Comparison of ENCODE assay signal across 1 cellular context in genomic region chr6:4973972-4974885, GRCh38.
TF ChIP-seq lines count a peak whose summit lies in the region.

No MANE protein-coding gene starts in this region.

TF ChIP-seq in GM23338, 12 proteins besides CTCF, POLR2A, EP300 and RAD21 (continued from another document):
- TF ChIP-seq, protein P1, sequence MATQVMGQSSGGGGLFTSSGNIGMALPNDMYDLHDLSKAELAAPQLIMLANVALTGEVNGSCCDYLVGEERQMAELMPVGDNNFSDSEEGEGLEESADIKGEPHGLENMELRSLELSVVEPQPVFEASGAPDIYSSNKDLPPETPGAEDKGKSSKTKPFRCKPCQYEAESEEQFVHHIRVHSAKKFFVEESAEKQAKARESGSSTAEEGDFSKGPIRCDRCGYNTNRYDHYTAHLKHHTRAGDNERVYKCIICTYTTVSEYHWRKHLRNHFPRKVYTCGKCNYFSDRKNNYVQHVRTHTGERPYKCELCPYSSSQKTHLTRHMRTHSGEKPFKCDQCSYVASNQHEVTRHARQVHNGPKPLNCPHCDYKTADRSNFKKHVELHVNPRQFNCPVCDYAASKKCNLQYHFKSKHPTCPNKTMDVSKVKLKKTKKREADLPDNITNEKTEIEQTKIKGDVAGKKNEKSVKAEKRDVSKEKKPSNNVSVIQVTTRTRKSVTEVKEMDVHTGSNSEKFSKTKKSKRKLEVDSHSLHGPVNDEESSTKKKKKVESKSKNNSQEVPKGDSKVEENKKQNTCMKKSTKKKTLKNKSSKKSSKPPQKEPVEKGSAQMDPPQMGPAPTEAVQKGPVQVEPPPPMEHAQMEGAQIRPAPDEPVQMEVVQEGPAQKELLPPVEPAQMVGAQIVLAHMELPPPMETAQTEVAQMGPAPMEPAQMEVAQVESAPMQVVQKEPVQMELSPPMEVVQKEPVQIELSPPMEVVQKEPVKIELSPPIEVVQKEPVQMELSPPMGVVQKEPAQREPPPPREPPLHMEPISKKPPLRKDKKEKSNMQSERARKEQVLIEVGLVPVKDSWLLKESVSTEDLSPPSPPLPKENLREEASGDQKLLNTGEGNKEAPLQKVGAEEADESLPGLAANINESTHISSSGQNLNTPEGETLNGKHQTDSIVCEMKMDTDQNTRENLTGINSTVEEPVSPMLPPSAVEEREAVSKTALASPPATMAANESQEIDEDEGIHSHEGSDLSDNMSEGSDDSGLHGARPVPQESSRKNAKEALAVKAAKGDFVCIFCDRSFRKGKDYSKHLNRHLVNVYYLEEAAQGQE (IDR thresholded peaks at IDR 0.05; ENCODE audit: unreplicated experiment): no peak
- TF ChIP-seq POLR2AphosphoS5 (IDR thresholded peaks at IDR 0.05; ENCODE audit: low read depth): no peak
- no peak for TF ChIP-seq ETS1 (IDR thresholded peaks at IDR 0.05)
- TF ChIP-seq EZH2 (IDR thresholded peaks at IDR 0.05; ENCODE audit: low read depth, unreplicated experiment): no peak
- TF ChIP-seq CREB1 (CRISPR knock-in tag; IDR thresholded peaks at IDR 0.05; ENCODE audit: low read depth): no peak
- no peak for TF ChIP-seq EZH2phosphoT487 (IDR thresholded peaks at IDR 0.05; ENCODE audit: unreplicated experiment)
- no peak for TF ChIP-seq ZNF114 (CRISPR knock-in tag; IDR thresholded peaks at IDR 0.05)
- no peak for TF ChIP-seq STAT1 (IDR thresholded peaks at IDR 0.05; ENCODE audit: unreplicated experiment)
